Comparison of ENCODE assay signal across 8 cellular contexts in genomic region chr7:30276203-30276900, GRCh38. TPM values are rescaled to one million over a fixed set of nuclear protein-coding genes. Genes with fewer than 3 reads are reported as not detected.
DNase-seq lines count a peak whose midpoint lies in the region; ATAC-seq, FAIRE-seq and TF ChIP-seq lines count a peak whose summit lies in the region.
"Had no signal": no experiment of that assay in that cellular context is flagged by ENCODE, and none has a peak within 500 bp of the region (broad histone marks: within the 10 kb centered on the region; RNA-seq: fewer than 3 reads in every experiment).

No MANE protein-coding gene starts in this region.

- no peak overlapping the region for H3K27ac ChIP-seq in OCI-LY3 (ENCODE audit: low read length)
- no peak overlapping the region for H3K27ac ChIP-seq in foreskin keratinocyte
- H3K27ac ChIP-seq in pancreas, result no peak overlapping the region

- ATAC-seq in HG03066 (IDR thresholded peaks at IDR 0.05; ENCODE audit: low read depth, unreplicated experiment) (peak; percentile 65), foreskin keratinocyte (peak; percentile 51), pancreas (peak; percentile 53 to 84 (median 83))
- peak; percentile 79 for ATAC-seq in activated T-helper 17 cell treated with anti-CD3 and anti-CD28 coated beads, Interleukin-2, amount 50 U/mL, for 72 hours (replicated peaks)

- no peak for FAIRE-seq in pancreas (lab: Jason Lieb, UNC)
- FAIRE-seq: colon had no signal

- H3K4me1 ChIP-seq in OCI-LY3 (ENCODE audit: low read length) (peaks cover 34% of the 10 kb centered on the region), foreskin keratinocyte (no peaks in the 10 kb centered on the region), pancreas (peaks cover 0 to 4% (median 0%) of the 10 kb centered on the region in 3 donors)

- intact Hi-C loops in pancreas (cut with DNase I), result loop anchor here in 2 of 3 donors (5.0 to 10.0 kb wide), 2 partner anchors 112 to 286 kb away; no protein-coding TSS in a partner anchor

- no peaks in the 10 kb centered on the region for H3K4me1 Mint-ChIP-seq in activated T-helper 17 cell treated with anti-CD3 and anti-CD28 coated beads, Interleukin-2, amount 50 U/mL, for 72 hours

- no peaks in the 10 kb centered on the region for H4K20me1 ChIP-seq in OCI-LY3 (ENCODE audit: insufficient read depth, low read length)

- no peak overlapping the region for H3K4me3 ChIP-seq in OCI-LY3 (ENCODE audit: low read length)
- no peak overlapping the region for H3K4me3 ChIP-seq in pancreas

- H3K27ac Mint-ChIP-seq in activated T-helper 17 cell treated with anti-CD3 and anti-CD28 coated beads, Interleukin-2, amount 50 U/mL, for 72 hours, result no peak overlapping the region

- H3K36me3 Mint-ChIP-seq in activated T-helper 17 cell treated with anti-CD3 and anti-CD28 coated beads, Interleukin-2, amount 50 U/mL, for 72 hours (ENCODE audit: low read depth), result no peaks in the 10 kb centered on the region

- peak; percentile 55 for DNase-seq in GM10248 (ENCODE audit: extremely low spot score)
- DNase-seq in foreskin keratinocyte, result no peak
- peak in 1 of 6 donors; percentile 40 for DNase-seq in pancreas
- DNase-seq in kidney glomerular epithelial cell (lab: John Stamatoyannopoulos, UW), result no peak

- TF ChIP-seq CTCF in GM10248 (IDR thresholded peaks at IDR 0.05; ENCODE audit: control extremely low read depth, extremely low read depth, low read depth, missing control alignments), result peak; percentile 66
- TF ChIP-seq CTCF in OCI-LY3 (IDR thresholded peaks at IDR 0.05; ENCODE audit: low read depth, low read length), result peak; percentile 70
- peak; percentile 80 for TF ChIP-seq CTCF in foreskin keratinocyte (conservative IDR thresholded peaks at IDR 0.05)
- TF ChIP-seq CTCF in pancreas (IDR thresholded peaks at IDR 0.05), result peak in 3 of 4 donors; percentile 21 to 40 (median 29)

- POLR2A ChIA-PET in GM10248 (lab: Yijun Ruan, JAX), result interaction anchor here (1.2 kb wide), 1 partner anchor 288 kb away, joined by 3 read pairs; no protein-coding TSS in a partner anchor

- H3K9me3 Mint-ChIP-seq in activated T-helper 17 cell treated with anti-CD3 and anti-CD28 coated beads, Interleukin-2, amount 50 U/mL, for 72 hours, result no peaks in the 10 kb centered on the region

- no peaks in the 10 kb centered on the region for H3K9me3 ChIP-seq in OCI-LY3 (ENCODE audit: insufficient read depth, low read length)
- H3K9me3 ChIP-seq in pancreas, result no peaks in the 10 kb centered on the region

- CTCF ChIA-PET in GM10248 (lab: Yijun Ruan, JAX), result interaction anchor here (0.7 to 8.5 kb wide), 32 partner anchors 10 to 469 kb away, joined by 3 to 52 read pairs (median 4); partner anchors contain the start of gene NOD1

- 78 to 80% methylated on average over 9 of the region's 9 CpGs for WGBS in pancreas, 2 donors

- no peaks in the 10 kb centered on the region for H3K79me2 ChIP-seq in OCI-LY3 (ENCODE audit: low read length)

- H3K36me3 ChIP-seq in OCI-LY3 (replicated peaks; ENCODE audit: low read depth, low read length) (no peaks in the 10 kb centered on the region), pancreas (no peaks in the 10 kb centered on the region)

- no peaks in the 10 kb centered on the region for H3K27me3 Mint-ChIP-seq in activated T-helper 17 cell treated with anti-CD3 and anti-CD28 coated beads, Interleukin-2, amount 50 U/mL, for 72 hours

- H3K27me3 ChIP-seq in OCI-LY3 (ENCODE audit: low read depth, low read length) (no peaks in the 10 kb centered on the region), foreskin keratinocyte (no peaks in the 10 kb centered on the region), pancreas (no peaks in the 10 kb centered on the region)

- no peak overlapping the region for H2AFZ ChIP-seq in OCI-LY3 (ENCODE audit: low read depth, low read length)

- H3K4me2 ChIP-seq in OCI-LY3 (ENCODE audit: low read length), result no peak overlapping the region

- no peak overlapping the region for H3K9ac ChIP-seq in OCI-LY3 (ENCODE audit: low read length)

- H3K4me3 Mint-ChIP-seq in activated T-helper 17 cell treated with anti-CD3 and anti-CD28 coated beads, Interleukin-2, amount 50 U/mL, for 72 hours, result no peak overlapping the region

RNA-seq across cellular contexts. Expression of gene ZNRF2, which starts 8.0 kb away (rescaled TPM):
- 1 to 10 TPM; 6.7 to 9.8 TPM for total RNA-seq in activated T-helper 17 cell treated with anti-CD3 and anti-CD28 coated beads, Interleukin-2, amount 50 U/mL, for 72 hours
- total RNA-seq in foreskin keratinocyte (7.3 and 8.2 TPM in 2 replicates), pancreas (10 to 100 TPM in 5 of 6 donors, 1 to 10 TPM in 1; 9.9 to 17.1 (median 11.8) TPM)
- polyA plus RNA-seq in foreskin keratinocyte (3.7 and 4.3 TPM in 2 replicates), pancreas (1 to 10 TPM; 4.9 to 7.6 TPM)

Comparison
In these comparisons a context has a peak if more than half of its experiments do, and no peak if none do; other contexts are left out.
1. CTCF ChIP-seq: peak in every context shown above with its lines; median percentile 80 in foreskin keratinocyte; 70 in OCI-LY3; 66 in GM10248; 29 in pancreas.